Comparison of ENCODE assay signal across 31 cellular contexts in genomic region chr10:83533290-83533689, GRCh38.
A peak's percentile ranks its signal among the peaks of the same experiment; 100 is the strongest.
DNase-seq lines count a peak whose midpoint lies in the region; ATAC-seq lines count a peak whose summit lies in the region.
"Had no signal": no experiment of that assay in that cellular context is flagged by ENCODE, and none has a peak within 500 bp of the region (broad histone marks: within the 10 kb centered on the region; RNA-seq: fewer than 3 reads in every experiment).

No MANE protein-coding gene starts in this region.

- no peaks in the 10 kb centered on the region for H3K9me3 ChIP-seq in trophoblast cell (ENCODE audit: insufficient read depth, low read depth, low read length)
- H3K9me3 ChIP-seq: SK-N-SH, thyroid gland had no signal

- no peaks in the 10 kb centered on the region for H3K36me3 ChIP-seq in trophoblast cell (ENCODE audit: control insufficient read depth in 1 of 2, insufficient read depth in 2 of 2, low read length in 2 of 2)
- H3K36me3 ChIP-seq: thyroid gland had no signal

- no peak overlapping the region for H4K12ac ChIP-seq in trophoblast cell (ENCODE audit: low read depth, low read length)

- no peaks in the 10 kb centered on the region for H3K4me1 Mint-ChIP-seq in activated CD8-positive, alpha-beta memory T cell treated with anti-CD3 and anti-CD28 coated beads, Interleukin-2, amount 10 ng/mL, durations not matched to agents 7 days and 5 days
- H3K4me1 Mint-ChIP-seq: activated CD4-positive, alpha-beta T cell treated with anti-CD3 and anti-CD28 coated beads for 36 hours; neural crest cell had no signal

- no peak overlapping the region for H4K8ac ChIP-seq in trophoblast cell (ENCODE audit: low read depth, low read length)

- H3K14ac ChIP-seq in trophoblast cell (ENCODE audit: low read length): no peak overlapping the region

- DNase-seq in trophoblast cell (no peak), NCI-H2171 treated with DMSO at 0.1 percent for 48 hours (lab: John Stamatoyannopoulos, UW) (no peak), AG08396 (ENCODE audit: low spot score) (no peak)
- DNase-seq in activated CD8-positive, alpha-beta memory T cell treated with anti-CD3 and anti-CD28 coated beads, Interleukin-2, amount 10 ng/mL, durations not matched to agents 7 days and 5 days: no peak
- DNase-seq: activated CD4-positive, alpha-beta T cell treated with anti-CD3 and anti-CD28 coated beads for 36 hours; activated naive CD4-positive, alpha-beta T cell treated with Interleukin-2 at 50 U/mL for 16 hours; activated T-cell treated with anti-CD3 and anti-CD28 coated beads, Interleukin-2, amount 50 U/mL, for 72 hours; amniotic stem cell; DMS53; effector CD4-positive, alpha-beta T cell; erythroblast; GDM1; head of caudate nucleus; kidney glomerular epithelial cell; NCI-H1092; NCI-H187 treated with DMSO at 0.1 percent for 48 hours; NCI-H2227 treated with DMSO at 0.1 percent for 48 hours; NCI-H748 treated with DMSO at 0.1 percent for 48 hours; right cardiac atrium; SK-N-SH; stimulated activated CD4-positive, alpha-beta T cell treated with anti-CD3 and anti-CD28 coated beads, Interleukin-12 subunit alpha, Interleukin-12 subunit beta, amount 100 ng/mL, for 4 hours; stimulated activated CD4-positive, alpha-beta T cell treated with anti-CD3 and anti-CD28 coated beads, Interleukin-4, amount 100 ng/mL, for 4 hours; T-helper 2 cell; thyroid gland had no signal

- no peak overlapping the region for H3K4me3 ChIP-seq in trophoblast cell (ENCODE audit: low read depth, low read length)
- H3K4me3 ChIP-seq: lung, thyroid gland had no signal

- no peak overlapping the region for H2BK12ac ChIP-seq in trophoblast cell (ENCODE audit: low read length)

- no peak overlapping the region for H2AK5ac ChIP-seq in trophoblast cell (ENCODE audit: low read length)

- peak; percentile 73 for ATAC-seq in GM18517 (IDR thresholded peaks at IDR 0.05; ENCODE audit: unreplicated experiment)
- peak; percentile 52 for ATAC-seq in GM19351 (IDR thresholded peaks at IDR 0.05; ENCODE audit: unreplicated experiment)
- peak; percentile 91 for ATAC-seq in HG02588 (IDR thresholded peaks at IDR 0.05; ENCODE audit: unreplicated experiment)
- ATAC-seq in HG03442 (IDR thresholded peaks at IDR 0.05; ENCODE audit: unreplicated experiment): peak; percentile 79
- ATAC-seq in activated CD8-positive, alpha-beta memory T cell treated with anti-CD3 and anti-CD28 coated beads, Interleukin-2, amount 10 ng/mL, durations not matched to agents 7 days and 5 days: no peak
- ATAC-seq: activated CD4-positive, alpha-beta T cell treated with anti-CD3 and anti-CD28 coated beads for 36 hours; activated T-cell treated with anti-CD3 and anti-CD28 coated beads, Interleukin-2, amount 50 U/mL, for 72 hours; right cardiac atrium had no signal

- no peak overlapping the region for H3K4me3 Mint-ChIP-seq in activated CD8-positive, alpha-beta memory T cell treated with anti-CD3 and anti-CD28 coated beads, Interleukin-2, amount 10 ng/mL, durations not matched to agents 7 days and 5 days
- H3K4me3 Mint-ChIP-seq: activated CD4-positive, alpha-beta T cell treated with anti-CD3 and anti-CD28 coated beads for 36 hours; activated T-cell treated with anti-CD3 and anti-CD28 coated beads, Interleukin-2, amount 50 U/mL, for 72 hours; neural crest cell; stimulated activated naive CD8-positive, alpha-beta T cell treated with anti-CD3 and anti-CD28 coated beads, Interleukin-15, Interleukin-2, amounts not matched to agents 100 ng/mL and 50 ng/mL, for 24 hours had no signal

- H3K27me3 Mint-ChIP-seq in activated CD8-positive, alpha-beta memory T cell treated with anti-CD3 and anti-CD28 coated beads, Interleukin-2, amount 10 ng/mL, durations not matched to agents 7 days and 5 days: no peaks in the 10 kb centered on the region
- H3K27me3 Mint-ChIP-seq: activated CD4-positive, alpha-beta T cell treated with anti-CD3 and anti-CD28 coated beads for 36 hours; stimulated activated naive CD8-positive, alpha-beta T cell treated with anti-CD3 and anti-CD28 coated beads, Interleukin-15, Interleukin-2, amounts not matched to agents 100 ng/mL and 50 ng/mL, for 24 hours had no signal

- no peak overlapping the region for H2BK5ac ChIP-seq in trophoblast cell (ENCODE audit: low read depth, low read length, poor library complexity)

- H4K91ac ChIP-seq in trophoblast cell (ENCODE audit: low read depth, low read length): no peak overlapping the region

- peaks cover 7% of the 10 kb centered on the region for H3K9me3 Mint-ChIP-seq in activated CD8-positive, alpha-beta memory T cell treated with anti-CD3 and anti-CD28 coated beads, Interleukin-2, amount 10 ng/mL, durations not matched to agents 7 days and 5 days (ENCODE audit: low read depth)

- no peak overlapping the region for H3K18ac ChIP-seq in trophoblast cell (ENCODE audit: low read length)

- no peak overlapping the region for H2BK120ac ChIP-seq in trophoblast cell (ENCODE audit: insufficient read depth, low read length, poor library complexity)

- H3K9ac ChIP-seq in trophoblast cell (ENCODE audit: low read length): no peak overlapping the region
- H3K9ac ChIP-seq: SK-N-SH had no signal

- peaks cover 4% of the 10 kb centered on the region for H3K79me1 ChIP-seq in trophoblast cell (ENCODE audit: low read length)

- H3K36me3 Mint-ChIP-seq in activated CD8-positive, alpha-beta memory T cell treated with anti-CD3 and anti-CD28 coated beads, Interleukin-2, amount 10 ng/mL, durations not matched to agents 7 days and 5 days: no peaks in the 10 kb centered on the region

- no peak overlapping the region for H3K4ac ChIP-seq in trophoblast cell (ENCODE audit: low read depth, low read length)

- H3K4me1 ChIP-seq in trophoblast cell (ENCODE audit: control insufficient read depth in 1 of 2, insufficient read depth in 2 of 2, low read length in 2 of 2): peaks cover 0 to 3% of the 10 kb centered on the region in 2 experiments
- H3K4me1 ChIP-seq: thyroid gland had no signal

- CTCF ChIA-PET in activated CD8-positive, alpha-beta memory T cell treated with anti-CD3 and anti-CD28 coated beads, Interleukin-2, amount 10 ng/mL, durations not matched to agents 7 days and 5 days (lab: Charles Lee): no interaction called here

- no peak overlapping the region for H2AFZ ChIP-seq in trophoblast cell (ENCODE audit: insufficient read depth, low read length, poor library complexity)

- no peak overlapping the region for H3K4me2 ChIP-seq in trophoblast cell (ENCODE audit: low read length)
- H3K4me2 ChIP-seq: SK-N-SH had no signal

- H3K27ac ChIP-seq in trophoblast cell (ENCODE audit: low read depth, low read length): no peak overlapping the region
- H3K27ac ChIP-seq: thyroid gland had no signal

- no CpG with 5 or more reads among the region's 1 CpG for WGBS in trophoblast cell (ENCODE audit: extremely low coverage, insufficient coverage, insufficient read length)

- H3K23ac ChIP-seq in trophoblast cell (ENCODE audit: low read length): no peak overlapping the region

- no peak overlapping the region for H3K27ac Mint-ChIP-seq in activated CD8-positive, alpha-beta memory T cell treated with anti-CD3 and anti-CD28 coated beads, Interleukin-2, amount 10 ng/mL, durations not matched to agents 7 days and 5 days
- H3K27ac Mint-ChIP-seq: activated CD4-positive, alpha-beta T cell treated with anti-CD3 and anti-CD28 coated beads for 36 hours; activated T-cell treated with anti-CD3 and anti-CD28 coated beads, Interleukin-2, amount 50 U/mL, for 72 hours; stimulated activated naive CD8-positive, alpha-beta T cell treated with anti-CD3 and anti-CD28 coated beads, Interleukin-15, Interleukin-2, amounts not matched to agents 100 ng/mL and 50 ng/mL, for 24 hours had no signal

- no peaks in the 10 kb centered on the region for H3K27me3 ChIP-seq in trophoblast cell (ENCODE audit: insufficient read depth, low read length)
- H3K27me3 ChIP-seq: thyroid gland had no signal

- no peaks in the 10 kb centered on the region for H3K79me2 ChIP-seq in trophoblast cell (ENCODE audit: control insufficient read depth, insufficient read depth, low read length, poor library complexity)
